In genomic region chr5:171630047-171630669, GRCh38 we compare ENCODE assay signal across 10 cellular contexts.
DNase-seq lines count a peak whose midpoint lies in the region; ATAC-seq and TF ChIP-seq lines count a peak whose summit lies in the region.
"Had no signal": no experiment of that assay in that cellular context is flagged by ENCODE, and none has a peak within 500 bp of the region (broad histone marks: within the 10 kb centered on the region; RNA-seq: fewer than 3 reads in every experiment).

No MANE protein-coding gene starts in this region.

- H3K9me3 ChIP-seq in PC-9 (ENCODE audit: insufficient read depth, low read depth): no peaks in the 10 kb centered on the region

- H3K27ac ChIP-seq in PC-9: no peak overlapping the region

- peak overlapping the region; percentile 71 for H3K4me2 ChIP-seq in PC-9

- H3K9me2 ChIP-seq in PC-9 (ENCODE audit: insufficient read depth): no peaks in the 10 kb centered on the region

- H3K27me3 ChIP-seq in PC-9 (ENCODE audit: insufficient read depth, low read depth): no peaks in the 10 kb centered on the region

- no peak overlapping the region for H3K27ac Mint-ChIP-seq in stimulated activated naive B cell treated with anti-CD40 and anti-IgM and Interleukin-4, amounts not matched to agents 10 μg/mL and 1 μg/mL and 100 μg/mL, for 72 hours
- no peak overlapping the region for H3K27ac Mint-ChIP-seq in naive thymus-derived CD8-positive, alpha-beta T cell
- H3K27ac Mint-ChIP-seq: activated naive CD4-positive, alpha-beta T cell treated with anti-CD3 and anti-CD28 coated beads, Interleukin-2, amount 50 U/mL, for 24 hours had no signal

- H3K9me3 Mint-ChIP-seq in stimulated activated naive B cell treated with anti-CD40 and anti-IgM and Interleukin-4, amounts not matched to agents 10 μg/mL and 1 μg/mL and 100 μg/mL, for 72 hours: no peaks in the 10 kb centered on the region
- no peaks in the 10 kb centered on the region for H3K9me3 Mint-ChIP-seq in naive thymus-derived CD8-positive, alpha-beta T cell
- H3K9me3 Mint-ChIP-seq: activated naive CD4-positive, alpha-beta T cell treated with anti-CD3 and anti-CD28 coated beads, Interleukin-2, amount 50 U/mL, for 24 hours had no signal

- H4K20me1 ChIP-seq in PC-9 (ENCODE audit: insufficient read depth): no peaks in the 10 kb centered on the region

- H3K27me3 Mint-ChIP-seq in stimulated activated naive B cell treated with anti-CD40 and anti-IgM and Interleukin-4, amounts not matched to agents 10 μg/mL and 1 μg/mL and 100 μg/mL, for 72 hours: peaks cover 29 to 31% of the 10 kb centered on the region in 2 donors
- H3K27me3 Mint-ChIP-seq in naive thymus-derived CD8-positive, alpha-beta T cell: peaks cover 15 to 35% (median 20%) of the 10 kb centered on the region in 5 donors

- H3K4me3 Mint-ChIP-seq in stimulated activated naive B cell treated with anti-CD40 and anti-IgM and Interleukin-4, amounts not matched to agents 10 μg/mL and 1 μg/mL and 100 μg/mL, for 72 hours: peak overlapping the region in 1 of 2 donors; percentile 8
- no peak overlapping the region for H3K4me3 Mint-ChIP-seq in naive thymus-derived CD8-positive, alpha-beta T cell
- H3K4me3 Mint-ChIP-seq: activated naive CD4-positive, alpha-beta T cell treated with anti-CD3 and anti-CD28 coated beads, Interleukin-2, amount 50 U/mL, for 24 hours had no signal

- H3F3A ChIP-seq in PC-9 (ENCODE audit: insufficient read depth, low read depth): peaks cover 15% of the 10 kb centered on the region; the same call in 1 of the 2 replicates

- H3K4me1 ChIP-seq in PC-9 (replicated peaks; ENCODE audit: insufficient read depth): peaks cover 26% of the 10 kb centered on the region

- DNase-seq in activated T-cell treated with anti-CD3 and anti-CD28 coated beads, Interleukin-2, amount 50 U/mL, for 48 hours: peak; percentile 26 to 35
- no peak for DNase-seq in activated T-cell treated with anti-CD3 and anti-CD28 coated beads, Interleukin-2, amount 50 U/mL, for 1 hour
- peak in 1 of 2 experiments; percentile 60 for DNase-seq in PC-9
- peak; percentile 34 for DNase-seq in fibroblast of gingiva (ENCODE audit: low read depth)
- no peak for DNase-seq in omental fat pad (ENCODE audit: low spot score)
- no peak for DNase-seq in stimulated activated naive B cell treated with anti-CD40 and anti-IgM and Interleukin-4, amounts not matched to agents 10 μg/mL and 1 μg/mL and 100 μg/mL, for 72 hours
- no peak for DNase-seq in naive thymus-derived CD8-positive, alpha-beta T cell
- no peak for DNase-seq in KG1 (lab: John Stamatoyannopoulos, UW)

- POLR2A ChIA-PET in PC-9 (lab: Charles Lee; ENCODE audit: unreplicated experiment): no interaction called here
- POLR2A ChIA-PET in naive thymus-derived CD8-positive, alpha-beta T cell (lab: Charles Lee): no interaction called here

- H3K36me3 ChIP-seq in PC-9 (ENCODE audit: low read depth): no peaks in the 10 kb centered on the region

- no peak overlapping the region for H2AFZ ChIP-seq in PC-9

- TF ChIP-seq CTCF in PC-9 (conservative IDR thresholded peaks at IDR 0.05) (peak; percentile 55), omental fat pad (IDR thresholded peaks at IDR 0.05) (no peak)

- intact Hi-C loops in PC-9 (cut with micrococcal nuclease; ENCODE audit: unreplicated experiment): loop anchor here (5.0 kb wide), 2 partner anchors 213 to 277 kb away; partner anchors contain the start of gene FGF18

- H3K36me3 Mint-ChIP-seq in stimulated activated naive B cell treated with anti-CD40 and anti-IgM and Interleukin-4, amounts not matched to agents 10 μg/mL and 1 μg/mL and 100 μg/mL, for 72 hours: no peaks in the 10 kb centered on the region
- H3K36me3 Mint-ChIP-seq in naive thymus-derived CD8-positive, alpha-beta T cell: no peaks in the 10 kb centered on the region
- H3K36me3 Mint-ChIP-seq: activated naive CD4-positive, alpha-beta T cell treated with anti-CD3 and anti-CD28 coated beads, Interleukin-2, amount 50 U/mL, for 24 hours had no signal

- CTCF ChIA-PET in PC-9 (lab: Charles Lee): no interaction called here

- peak; percentile 94 for ATAC-seq in omental fat pad (ENCODE audit: low FRiP score)
- no peak for ATAC-seq in stimulated activated naive B cell treated with anti-CD40 and anti-IgM and Interleukin-4, amounts not matched to agents 10 μg/mL and 1 μg/mL and 100 μg/mL, for 72 hours (replicated peaks)
- ATAC-seq in naive thymus-derived CD8-positive, alpha-beta T cell: no peak
- ATAC-seq: GM12878 had no signal

- H3K4me3 ChIP-seq in PC-9: peak overlapping the region; percentile 30; the same call in 1 of the 2 replicates
- H3K4me3 ChIP-seq: GM12878 had no signal

- BruUV-seq in PC-9 (replicated peaks; lab: Mats Ljungman, UMichigan): no TSS peak

- no peaks in the 10 kb centered on the region for H3K79me2 ChIP-seq in PC-9 (ENCODE audit: low read depth)

- peaks cover 12 to 26% of the 10 kb centered on the region in 2 donors for H3K4me1 Mint-ChIP-seq in stimulated activated naive B cell treated with anti-CD40 and anti-IgM and Interleukin-4, amounts not matched to agents 10 μg/mL and 1 μg/mL and 100 μg/mL, for 72 hours
- peaks cover 0 to 9% (median 3%) of the 10 kb centered on the region in 4 donors for H3K4me1 Mint-ChIP-seq in naive thymus-derived CD8-positive, alpha-beta T cell
- H3K4me1 Mint-ChIP-seq: activated naive CD4-positive, alpha-beta T cell treated with anti-CD3 and anti-CD28 coated beads, Interleukin-2, amount 50 U/mL, for 24 hours had no signal

Comparison
In these comparisons a context has a peak if more than half of its experiments do, and no peak if none do; other contexts are left out.
1. DNase-seq: peak in activated T-cell treated with anti-CD3 and anti-CD28 coated beads, Interleukin-2, amount 50 U/mL, for 48 hours (2 of 2) and fibroblast of gingiva (single experiment); none in activated T-cell treated with anti-CD3 and anti-CD28 coated beads, Interleukin-2, amount 50 U/mL, for 1 hour (single experiment), omental fat pad (single experiment), stimulated activated naive B cell treated with anti-CD40 and anti-IgM and Interleukin-4, amounts not matched to agents 10 μg/mL and 1 μg/mL and 100 μg/mL, for 72 hours (single experiment), naive thymus-derived CD8-positive, alpha-beta T cell (0 of 10) and KG1 (single experiment).